ENCODE assay signal across 10 cellular contexts in the genomic region with DNA sequence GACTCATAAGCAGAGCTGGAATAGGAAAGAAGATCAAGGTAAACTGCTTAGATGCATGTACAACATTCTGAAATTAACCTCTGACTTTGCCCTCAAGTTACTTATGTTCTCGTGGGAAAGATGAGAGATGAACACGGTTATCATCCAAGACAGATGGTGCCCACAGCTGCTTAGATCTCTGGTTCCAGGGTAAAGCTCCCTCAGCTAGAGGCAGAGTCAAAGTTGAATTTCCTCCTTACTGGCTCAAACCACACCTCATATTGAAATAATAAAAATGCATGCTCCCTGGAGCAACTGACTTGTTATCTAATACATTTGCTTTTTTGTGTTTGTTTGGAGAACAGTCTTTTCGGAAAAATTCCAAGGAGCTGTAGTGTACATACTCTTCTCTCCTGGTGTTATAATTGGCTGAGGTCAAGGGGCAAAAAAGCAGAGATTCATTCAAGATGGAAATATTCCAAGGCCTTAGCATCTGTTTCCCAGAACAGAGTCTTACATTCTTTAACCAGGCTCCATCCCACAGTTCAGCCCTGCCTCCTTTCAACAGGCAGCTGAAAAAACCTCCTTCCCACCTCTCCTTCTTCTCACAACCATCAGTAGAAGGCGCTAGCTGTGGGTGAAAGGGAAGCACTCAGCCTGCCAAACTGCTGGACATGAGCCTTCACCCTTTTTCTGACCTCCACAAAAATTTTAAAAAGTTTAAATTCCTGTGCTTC. TPM values are rescaled to one million over a fixed set of nuclear protein-coding genes. Genes with fewer than 3 reads are reported as not detected.
A peak's percentile ranks its signal among the peaks of the same experiment; 100 is the strongest.
DNase-seq lines count a peak whose midpoint lies in the region; ATAC-seq and TF ChIP-seq lines count a peak whose summit lies in the region.
"Had no signal": no experiment of that assay in that cellular context is flagged by ENCODE, and none has a peak within 500 bp of the region (broad histone marks: within the 10 kb centered on the region; RNA-seq: fewer than 3 reads in every experiment).

No MANE protein-coding gene starts in this region.

- no peak for ATAC-seq in HG03196 (IDR thresholded peaks at IDR 0.05; ENCODE audit: unreplicated experiment)
- ATAC-seq in HG02852 (IDR thresholded peaks at IDR 0.05; ENCODE audit: unreplicated experiment) = no peak

- CTCF ChIA-PET in AG04450 (lab: Charles Lee) = interaction anchor here (0.8 to 4.0 kb wide), 7 partner anchors 14 to 104 kb away, joined by 3 to 22 read pairs (median 5); no protein-coding TSS in a partner anchor

- DNase-seq in AG04450 (ENCODE audit: low read depth, low spot score) (peak; percentile 96), fibroblast of pulmonary artery (ENCODE audit: low read depth) (peak; percentile 99), non-pigmented ciliary epithelial cell (ENCODE audit: low read depth) (peak; percentile 82), NCI-H2196 treated with DMSO at 0.1 percent for 48 hours (lab: John Stamatoyannopoulos, UW; ENCODE audit: unreplicated experiment) (no peak)
- DNase-seq in activated T-cell treated with anti-CD3 and anti-CD28 coated beads, Interleukin-2, amount 50 U/mL, for 48 hours = no peak
- DNase-seq: CD8-positive, alpha-beta memory T cell; effector memory CD4-positive, alpha-beta T cell had no signal

- POLR2A ChIA-PET in AG04450 (lab: Yijun Ruan, JAX) = interaction anchor here (0.9 to 1.3 kb wide), 2 partner anchors 14 to 30 kb away, joined by 3 to 5 read pairs; no protein-coding TSS in a partner anchor

- no peaks in the 10 kb centered on the region for H3K9me3 ChIP-seq in AG04450 (ENCODE audit: control insufficient read depth, insufficient read depth, low read length)

- H3K27me3 ChIP-seq in AG04450 (ENCODE audit: control insufficient read depth, insufficient read depth, low read length) = no peaks in the 10 kb centered on the region

- H3K4me3 ChIP-seq in AG04450 (ENCODE audit: low read depth, low read length) (no peak overlapping the region), fibroblast of pulmonary artery (replicated peaks; ENCODE audit: low read depth, low read length) (peak overlapping the region; percentile 15)

- TF ChIP-seq CTCF in AG04450 (IDR thresholded peaks at IDR 0.05; ENCODE audit: low read depth, low read length) = peak; percentile 63
- TF ChIP-seq CTCF in fibroblast of pulmonary artery (IDR thresholded peaks at IDR 0.05; ENCODE audit: low read length, missing control alignments) = peak; percentile 56

- H3K27ac ChIP-seq in AG04450 (ENCODE audit: low read depth, low read length) = peak overlapping the region; percentile 87

TF ChIP-seq in PFSK-1, 5 proteins besides CTCF, POLR2A, EP300 and RAD21:
- TF ChIP-seq FOXP2 (optimal IDR thresholded peaks at IDR 0.05; ENCODE audit: borderline replicate concordance, extremely low read depth, extremely low read length, insufficient read depth) (no peak), SIN3A (IDR thresholded peaks at IDR 0.05; ENCODE audit: borderline replicate concordance, insufficient read depth, low read length) (peak; percentile 44; the same call in 1 of the 2 replicates)

RNA-seq across cellular contexts. Expression of a gene that starts 43.6 kb away (rescaled TPM):
- 2.0 and 2.6 TPM in 2 replicates for polyA plus RNA-seq in AG04450 (2011; rRNA removed)
- 2.1 and 2.3 TPM in 2 replicates for polyA minus RNA-seq in AG04450 (2011; rRNA and poly(A)+ RNA removed)
- polyA plus RNA-seq in PFSK-1 (2012; ENCODE audit: insufficient read length, low read depth) = not detected
- polyA plus RNA-seq: CD8-positive, alpha-beta memory T cell had no signal

RNA-seq across cellular contexts. Expression of a gene that starts 50.8 kb away (rescaled TPM):
- polyA plus RNA-seq in AG04450 (2011; rRNA removed) = 2.8 and 3.0 TPM in 2 replicates
- 0.51 and 1.4 TPM in 2 replicates for polyA minus RNA-seq in AG04450 (2011; rRNA and poly(A)+ RNA removed)
- polyA plus RNA-seq in PFSK-1 (2012; ENCODE audit: insufficient read length, low read depth) = not detected
- polyA plus RNA-seq: CD8-positive, alpha-beta memory T cell had no signal

Comparison
In these comparisons a context has a peak if more than half of its experiments do, and no peak if none do; other contexts are left out.
1. DNase-seq: peak in AG04450 (single experiment), fibroblast of pulmonary artery (single experiment) and non-pigmented ciliary epithelial cell (single experiment); none in activated T-cell treated with anti-CD3 and anti-CD28 coated beads, Interleukin-2, amount 50 U/mL, for 48 hours (0 of 2) and NCI-H2196 treated with DMSO at 0.1 percent for 48 hours (single experiment).